Comparison of ENCODE assay signal across 8 cellular contexts in genomic region chr2:47070920-47071824, GRCh38.
A peak's percentile ranks its signal among the peaks of the same experiment; 100 is the strongest.
DNase-seq lines count a peak whose midpoint lies in the region; ATAC-seq, FAIRE-seq and TF ChIP-seq lines count a peak whose summit lies in the region.

No MANE protein-coding gene starts in this region.

- H3K27ac ChIP-seq in PC-9: peak overlapping the region; percentile 27
- peak overlapping the region; percentile 98 for H3K27ac ChIP-seq in astrocyte (ENCODE audit: low read depth, low read length)
- H3K27ac ChIP-seq in layer of hippocampus (ENCODE audit: low read depth, low read length): peak overlapping the region; percentile 97

- peak; percentile 12 for DNase-seq in activated T-cell treated with anti-CD3 and anti-CD28 coated beads for 1 hour (ENCODE audit: low read depth)
- DNase-seq in activated T-cell treated with anti-CD3 and anti-CD28 coated beads for 4 hours: no peak
- DNase-seq in PC-9: peak; percentile 59 to 68
- DNase-seq in astrocyte (ENCODE audit: low read depth): peak; percentile 96
- DNase-seq in stimulated activated CD8-positive, alpha-beta memory T cell treated with anti-CD3 and anti-CD28 coated beads, Interleukin-4, amount 100 ng/mL, for 48 hours: peak; percentile 64
- DNase-seq in HAP-1 (ENCODE audit: low spot score in 2 of 2): no peak

- H3K36me3 ChIP-seq in PC-9 (ENCODE audit: low read depth) (no peaks in the 10 kb centered on the region), astrocyte (ENCODE audit: insufficient read depth, low read length) (peaks cover 4% of the 10 kb centered on the region), HAP-1 (replicated peaks) (no peaks in the 10 kb centered on the region; the same call in 1 of the 2 replicates)

- TF ChIP-seq CTCF in PC-9 (conservative IDR thresholded peaks at IDR 0.05) (no peak), astrocyte (IDR thresholded peaks at IDR 0.05; ENCODE audit: insufficient read depth, low read depth, low read length) (no peak)

- in situ Hi-C loops in HAP-1 (cut with MboI; ENCODE audit: low sequenced_read_pairs): no loop called here

- H3K27me3 ChIP-seq in PC-9 (ENCODE audit: insufficient read depth, low read depth) (no peaks in the 10 kb centered on the region), astrocyte (ENCODE audit: insufficient read depth, low read length) (no peaks in the 10 kb centered on the region), layer of hippocampus (ENCODE audit: control insufficient read depth, insufficient read depth, low read length) (no peaks in the 10 kb centered on the region), HAP-1 (ENCODE audit: low read depth) (no peaks in the 10 kb centered on the region)

- H3K9me3 ChIP-seq in PC-9 (ENCODE audit: insufficient read depth, low read depth): no peaks in the 10 kb centered on the region
- H3K9me3 ChIP-seq in astrocyte (ENCODE audit: insufficient read depth, low read depth, low read length): no peaks in the 10 kb centered on the region
- no peaks in the 10 kb centered on the region for H3K9me3 ChIP-seq in HAP-1

- H3F3A ChIP-seq in PC-9 (ENCODE audit: insufficient read depth, low read depth): peaks cover 32% of the 10 kb centered on the region

- no peaks in the 10 kb centered on the region for H3K27me3 Mint-ChIP-seq in astrocyte (ENCODE audit: low read depth, unreplicated experiment)

- peaks cover 29% of the 10 kb centered on the region for H3K4me1 Mint-ChIP-seq in astrocyte (ENCODE audit: low read depth, unreplicated experiment)

- POLR2A ChIA-PET in PC-9 (lab: Charles Lee; ENCODE audit: unreplicated experiment): interaction anchor here (0.6 kb wide), 2 partner anchors 50 to 134 kb away, joined by 3 read pairs; no protein-coding TSS in a partner anchor

- intact Hi-C loops in PC-9 (cut with micrococcal nuclease; ENCODE audit: unreplicated experiment): no loop called here

- no peaks in the 10 kb centered on the region for H4K20me1 ChIP-seq in PC-9 (ENCODE audit: insufficient read depth)
- no peaks in the 10 kb centered on the region for H4K20me1 ChIP-seq in astrocyte (ENCODE audit: insufficient read depth, low read length)

- H3K36me3 Mint-ChIP-seq in astrocyte (ENCODE audit: low read depth, unreplicated experiment): peaks cover 17% of the 10 kb centered on the region

- H3K4me1 ChIP-seq in PC-9 (replicated peaks; ENCODE audit: insufficient read depth) (peaks cover 66% of the 10 kb centered on the region), astrocyte (ENCODE audit: insufficient read depth, low read length) (peaks cover 60% of the 10 kb centered on the region), HAP-1 (peaks cover 15% of the 10 kb centered on the region)

- CTCF ChIA-PET in PC-9 (lab: Charles Lee): interaction anchor here (0.6 kb wide), 1 partner anchor 343 kb away, joined by 12 read pairs; no protein-coding TSS in a partner anchor

- no peaks in the 10 kb centered on the region for H3K9me2 ChIP-seq in PC-9 (ENCODE audit: insufficient read depth)

- H3K4me3 ChIP-seq in PC-9 (no peak overlapping the region), astrocyte (ENCODE audit: insufficient read depth, low read depth, low read length) (no peak overlapping the region), HAP-1 (no peak overlapping the region)

- BruUV-seq in PC-9 (replicated peaks; lab: Mats Ljungman, UMichigan): no TSS peak

- H2AFZ ChIP-seq in PC-9 (no peak overlapping the region), astrocyte (ENCODE audit: low read depth, low read length) (no peak overlapping the region)

- H3K4me2 ChIP-seq in PC-9: peak overlapping the region; percentile 2; the same call in 1 of the 2 replicates
- peak overlapping the region; percentile 57 for H3K4me2 ChIP-seq in astrocyte (ENCODE audit: low read length)

- H3K79me2 ChIP-seq in PC-9 (ENCODE audit: low read depth) (peaks cover 12% of the 10 kb centered on the region; the same call in 1 of the 2 replicates), astrocyte (ENCODE audit: insufficient read depth, low read length) (no peaks in the 10 kb centered on the region)

- peak overlapping the region; percentile 89 for H3K27ac Mint-ChIP-seq in astrocyte (ENCODE audit: unreplicated experiment)

- peak overlapping the region; percentile 84 for H3K9ac ChIP-seq in astrocyte (ENCODE audit: low read length)

- FAIRE-seq in astrocyte (lab: Jason Lieb, UNC): peak; percentile 96

- H3K4me3 Mint-ChIP-seq in astrocyte (ENCODE audit: unreplicated experiment): no peak overlapping the region

- H3K9me3 Mint-ChIP-seq in astrocyte (ENCODE audit: unreplicated experiment): no peaks in the 10 kb centered on the region

- ATAC-seq in HG02884 (IDR thresholded peaks at IDR 0.05; ENCODE audit: unreplicated experiment): peak; percentile 82

Comparison
In these comparisons a context has a peak if more than half of its experiments do, and no peak if none do; other contexts are left out.
1. DNase-seq: peak in activated T-cell treated with anti-CD3 and anti-CD28 coated beads for 1 hour (single experiment), PC-9 (2 of 2), astrocyte (single experiment) and stimulated activated CD8-positive, alpha-beta memory T cell treated with anti-CD3 and anti-CD28 coated beads, Interleukin-4, amount 100 ng/mL, for 48 hours (single experiment); none in activated T-cell treated with anti-CD3 and anti-CD28 coated beads for 4 hours (single experiment) and HAP-1 (0 of 2).
2. H3K27ac ChIP-seq: peak in every context shown above with its lines; median percentile 98 in astrocyte; 97 in layer of hippocampus; 27 in PC-9.